ENCODE assay signal across 11 cellular contexts in genomic region chr17:40614431-40615294, GRCh38. TPM values are rescaled to one million over a fixed set of nuclear protein-coding genes. Genes with fewer than 3 reads are reported as not detected.
DNase-seq lines count a peak whose midpoint lies in the region; ATAC-seq and TF ChIP-seq lines count a peak whose summit lies in the region.
"Had no signal": no experiment of that assay in that cellular context is flagged by ENCODE, and none has a peak within 500 bp of the region (broad histone marks: within the 10 kb centered on the region; RNA-seq: fewer than 3 reads in every experiment).

No MANE protein-coding gene starts in this region.

- no peak for TF ChIP-seq POLR2A in gastroesophageal sphincter (IDR thresholded peaks at IDR 0.05)

- peak; percentile 25 for ATAC-seq in GM19463 (IDR thresholded peaks at IDR 0.05; ENCODE audit: unreplicated experiment)
- ATAC-seq in HG03378 (IDR thresholded peaks at IDR 0.05; ENCODE audit: unreplicated experiment) = peak; percentile 8
- no peak for ATAC-seq in gastroesophageal sphincter

- H3K36me3 Mint-ChIP-seq in endothelial cell (ENCODE audit: low read depth, unreplicated experiment) (no peaks in the 10 kb centered on the region), immature natural killer cell (no peaks in the 10 kb centered on the region)

- H3K4me3 Mint-ChIP-seq in endothelial cell (ENCODE audit: unreplicated experiment) (peak overlapping the region; percentile 7), immature natural killer cell (no peak overlapping the region)

- H3K4me1 Mint-ChIP-seq in endothelial cell (ENCODE audit: unreplicated experiment) (peaks cover 10% of the 10 kb centered on the region), immature natural killer cell (peaks cover 1 to 7% of the 10 kb centered on the region in 2 donors)

- H3K27ac Mint-ChIP-seq in endothelial cell (ENCODE audit: unreplicated experiment) (no peak overlapping the region), immature natural killer cell (peak overlapping the region in 2 of 6 donors; percentile 37 to 76)

- H3K4me1 ChIP-seq in gastroesophageal sphincter = peaks cover 0 to 22% (median 0%) of the 10 kb centered on the region in 3 donors

- H3K9me3 Mint-ChIP-seq in endothelial cell (ENCODE audit: unreplicated experiment) (no peaks in the 10 kb centered on the region), immature natural killer cell (no peaks in the 10 kb centered on the region)

- no peaks in the 10 kb centered on the region for H3K9me3 ChIP-seq in gastroesophageal sphincter
- H3K9me3 ChIP-seq: transverse colon had no signal

- no peak overlapping the region for H3K27ac ChIP-seq in gastroesophageal sphincter

- TF ChIP-seq CTCF in GM12875 (IDR thresholded peaks at IDR 0.05; ENCODE audit: borderline replicate concordance, insufficient read depth, low read depth, low read length) (peak; percentile 25), endothelial cell (IDR thresholded peaks at IDR 0.05; ENCODE audit: unreplicated experiment) (no peak), gastroesophageal sphincter (IDR thresholded peaks at IDR 0.05) (no peak)

- WGBS in gastroesophageal sphincter (ENCODE audit: low coverage in 1 of 2), 2 donors = 66 to 84% methylated on average over 3 to 12 of the region's 18 CpGs

- no peak for TF ChIP-seq EP300 in gastroesophageal sphincter (IDR thresholded peaks at IDR 0.05)

- H3K4me3 ChIP-seq in GM12875 (ENCODE audit: low read depth, low read length) = no peak overlapping the region
- H3K4me3 ChIP-seq in gastroesophageal sphincter = no peak overlapping the region
- H3K4me3 ChIP-seq: transverse colon had no signal

- DNase-seq in endothelial cell (ENCODE audit: low spot score) (no peak), NCI-H2171 (lab: John Stamatoyannopoulos, UW) (no peak), immature natural killer cell (no peak), HCEC 1CT (no peak)
- DNase-seq: NCI-H1048 had no signal

- no peaks in the 10 kb centered on the region for H3K36me3 ChIP-seq in gastroesophageal sphincter
- H3K36me3 ChIP-seq: transverse colon had no signal

- peaks cover 61% of the 10 kb centered on the region for H3K27me3 ChIP-seq in gastroesophageal sphincter
- H3K27me3 ChIP-seq: transverse colon had no signal

- peaks cover 5% of the 10 kb centered on the region for H3K27me3 Mint-ChIP-seq in endothelial cell (ENCODE audit: unreplicated experiment)
- H3K27me3 Mint-ChIP-seq in immature natural killer cell (ENCODE audit: low read depth in 3 of 3) = peaks cover 2 to 6% (median 4%) of the 10 kb centered on the region in 3 donors

RNA-seq across cellular contexts. Expression of gene SMARCE1, which starts 33.0 kb away (rescaled TPM):
- 138 TPM for total RNA-seq in endothelial cell (ENCODE audit: unreplicated experiment)
- 100 to 1,000 TPM; 102 to 131 (median 109) TPM for total RNA-seq in gastroesophageal sphincter
- polyA plus RNA-seq in immature natural killer cell = 100 to 1,000 TPM; 196 to 261 (median 223) TPM

RNA-seq across cellular contexts. Expression of gene CCR7, which starts 49.4 kb away (rescaled TPM):
- 0.51 TPM for total RNA-seq in endothelial cell (ENCODE audit: unreplicated experiment)
- total RNA-seq in gastroesophageal sphincter = 1 to 10 TPM in 1 of 4 donors, under 1 TPM in 2, not detected in 1; 0.15 to 2.2 (median 0.35) TPM
- polyA plus RNA-seq in immature natural killer cell = 10 to 100 TPM; 29.6 to 50.9 (median 43.2) TPM
- total RNA-seq: Daoy had no signal

RNA-seq across cellular contexts. Expression of gene KRT222, which starts 50.3 kb away (rescaled TPM):
- total RNA-seq in endothelial cell (ENCODE audit: unreplicated experiment) = 1.2 TPM
- 10 to 100 TPM in 1 of 4 donors, 1 to 10 TPM in 2, under 1 TPM in 1; 0.94 to 17.8 (median 1.8) TPM for total RNA-seq in gastroesophageal sphincter
- not detected for polyA plus RNA-seq in immature natural killer cell
- total RNA-seq: Daoy had no signal
